8 cellular contexts compared by ENCODE assay signal in genomic region chrX:48897621-48898306, GRCh38.
DNase-seq lines count a peak whose midpoint lies in the region; ATAC-seq, FAIRE-seq and TF ChIP-seq lines count a peak whose summit lies in the region.

Gene PQBP1 (plus strand): TSS chrX:48897930. CDS start chrX:48898510, 580 bp downstream.
Gene TIMM17B (minus strand): TSS chrX:48897768. CDS start chrX:48897749, 19 bp downstream.

- no peak for TF ChIP-seq CTCF in AG09309 (IDR thresholded peaks at IDR 0.05; ENCODE audit: control insufficient read depth, insufficient read depth, low read depth, low read length, missing control alignments)

- peak; percentile 97 for FAIRE-seq in islet of Langerhans (lab: Jason Lieb, UNC)

- peak within 1 kb of the TSS; percentile 89 for H3K4me3 ChIP-seq in AG09309 (ENCODE audit: control insufficient read depth, low read depth, low read length)

- DNase-seq in AG09309 (ENCODE audit: low read depth) (peak; percentile 91), NCI-H446 (lab: John Stamatoyannopoulos, UW) (peak; percentile 87 to 96), cerebellar cortex (ENCODE audit: low spot score) (peak; percentile 96)
- DNase-seq in activated CD4-positive, CD25-positive, alpha-beta regulatory T cell treated with anti-CD3 and anti-CD28 coated beads, Interleukin-2, amount 50 U/mL, for 16 hours (ENCODE audit: low read depth, low spot score), result peak; percentile 74
- peak; percentile 75 for DNase-seq in stimulated activated CD4-positive, alpha-beta T cell treated with anti-CD3 and anti-CD28 coated beads, Interleukin-12 subunit alpha, Interleukin-12 subunit beta, amount 100 ng/mL, for 4 hours

- peak; percentile 88 for ATAC-seq in GM19025 (IDR thresholded peaks at IDR 0.05; ENCODE audit: low read depth, unreplicated experiment)
- peak; percentile 83 for ATAC-seq in HG03342 (IDR thresholded peaks at IDR 0.05; ENCODE audit: unreplicated experiment)

Comparison
In these comparisons a context has a peak if more than half of its experiments do, and no peak if none do; other contexts are left out.
1. Peak in every context shown above with its lines: DNase-seq, ATAC-seq and H3K4me3 ChIP-seq.